In the genomic region with DNA sequence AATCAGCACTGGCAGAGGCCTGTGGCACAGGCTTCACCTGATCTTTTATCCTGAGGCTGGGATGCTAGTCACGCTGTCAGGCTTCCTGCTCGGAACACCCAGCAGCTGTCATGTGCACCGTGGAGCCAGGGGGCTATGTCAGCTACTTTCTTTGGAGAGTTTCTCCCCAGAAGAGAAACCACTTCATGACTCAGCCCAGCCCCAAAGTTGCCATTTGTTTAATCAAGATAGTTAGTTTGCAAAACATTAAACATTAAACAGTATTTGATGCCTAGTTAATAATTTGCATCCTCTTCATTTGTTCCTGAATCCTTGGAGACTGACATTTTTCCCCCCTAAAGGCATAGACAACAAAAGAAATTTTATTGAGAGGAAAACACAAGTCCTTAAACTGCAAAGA, we compare ENCODE assay signal across 1 cellular context.
TF ChIP-seq lines count a peak whose summit lies in the region.

A gene (plus strand): TSS at position 331 of the 400 bp plus-strand sequence. CDS start 69 bp downstream, at position 400.

TF ChIP-seq in A549, 52 proteins besides CTCF, POLR2A, EP300 and RAD21 (continued from another document):
- TF ChIP-seq, protein P1, sequence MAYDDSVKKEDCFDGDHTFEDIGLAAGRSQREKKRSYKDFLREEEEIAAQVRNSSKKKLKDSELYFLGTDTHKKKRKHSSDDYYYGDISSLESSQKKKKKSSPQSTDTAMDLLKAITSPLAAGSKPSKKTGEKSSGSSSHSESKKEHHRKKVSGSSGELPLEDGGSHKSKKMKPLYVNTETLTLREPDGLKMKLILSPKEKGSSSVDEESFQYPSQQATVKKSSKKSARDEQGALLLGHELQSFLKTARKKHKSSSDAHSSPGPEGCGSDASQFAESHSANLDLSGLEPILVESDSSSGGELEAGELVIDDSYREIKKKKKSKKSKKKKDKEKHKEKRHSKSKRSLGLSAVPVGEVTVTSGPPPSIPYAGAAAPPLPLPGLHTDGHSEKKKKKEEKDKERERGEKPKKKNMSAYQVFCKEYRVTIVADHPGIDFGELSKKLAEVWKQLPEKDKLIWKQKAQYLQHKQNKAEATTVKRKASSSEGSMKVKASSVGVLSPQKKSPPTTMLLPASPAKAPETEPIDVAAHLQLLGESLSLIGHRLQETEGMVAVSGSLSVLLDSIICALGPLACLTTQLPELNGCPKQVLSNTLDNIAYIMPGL (CRISPR knock-in tag; IDR thresholded peaks at IDR 0.05; ENCODE audit: borderline replicate concordance) = no peak
- TF ChIP-seq GATA3 (IDR thresholded peaks at IDR 0.05; ENCODE audit: borderline replicate concordance) = no peak
